Comparison of ENCODE assay signal across 8 cellular contexts in genomic region chr2:152098798-152099654, GRCh38. TPM values are rescaled to one million over a fixed set of nuclear protein-coding genes. Genes with fewer than 3 reads are reported as not detected.
DNase-seq lines count a peak whose midpoint lies in the region; FAIRE-seq and TF ChIP-seq lines count a peak whose summit lies in the region.

Gene CACNB4, minus strand, starts transcription at chr2:152099044.

- peak within 1 kb of the TSS; percentile 46 for H2AFZ ChIP-seq in smooth muscle cell (ENCODE audit: low read depth)

- DNase-seq in CD1c-positive myeloid dendritic cell (ENCODE audit: extremely low spot score), result peak; percentile 58
- DNase-seq in GM19238 (ENCODE audit: insufficient read length, low spot score), result peak; percentile 64
- DNase-seq in NCI-H146 treated with DMSO at 0.1 percent for 48 hours (lab: John Stamatoyannopoulos, UW; ENCODE audit: unreplicated experiment), result peak; percentile 17
- DNase-seq in astrocyte of the hippocampus (ENCODE audit: low read depth, low spot score), result peak; percentile 51
- DNase-seq in smooth muscle cell (lab: John Stamatoyannopoulos, UW; ENCODE audit: unreplicated experiment), result no peak
- no peak for DNase-seq in pons (ENCODE audit: low spot score)
- DNase-seq in RCC 7860 (ENCODE audit: low spot score), result no peak

- H3K4me3 ChIP-seq in iPS-20b (ENCODE audit: low read length), result peak within 1 kb of the TSS; percentile 93
- H3K4me3 ChIP-seq in smooth muscle cell, result peak within 1 kb of the TSS; percentile 66

- no peak for TF ChIP-seq CTCF in smooth muscle cell (IDR thresholded peaks at IDR 0.05; ENCODE audit: borderline replicate concordance, insufficient read depth, poor library complexity, severe bottlenecking)

- H4K20me1 ChIP-seq in smooth muscle cell (ENCODE audit: low read depth), result no peaks in the 10 kb centered on the region

- H3K27me3 ChIP-seq in iPS-20b (ENCODE audit: insufficient read depth, low read length) (peaks cover 76% of the 10 kb centered on the region), smooth muscle cell (ENCODE audit: low read depth) (peaks cover 41% of the 10 kb centered on the region)

- H3K27ac ChIP-seq in iPS-20b (ENCODE audit: low read length), result no peak within 1 kb of the TSS
- no peak within 1 kb of the TSS for H3K27ac ChIP-seq in smooth muscle cell (ENCODE audit: low read depth)

- H3K4me1 ChIP-seq in iPS-20b (ENCODE audit: insufficient read depth, low read length) (0 out of 2 replicates have a peak, but pooled peaks cover 6% of the 10 kb centered on the region), smooth muscle cell (ENCODE audit: low read depth) (peaks cover 6% of the 10 kb centered on the region)

- H3K36me3 ChIP-seq in iPS-20b (ENCODE audit: insufficient read depth, low read depth, low read length) (no peaks in the 10 kb centered on the region), smooth muscle cell (ENCODE audit: low read depth) (no peaks in the 10 kb centered on the region)

- H3K9me3 ChIP-seq in iPS-20b (ENCODE audit: insufficient read depth, low read depth, low read length) (no peaks in the 10 kb centered on the region), smooth muscle cell (replicated peaks; ENCODE audit: low read depth) (no peaks in the 10 kb centered on the region)

- H3K4me2 ChIP-seq in smooth muscle cell, result peak within 1 kb of the TSS; percentile 98

- H3K79me2 ChIP-seq in smooth muscle cell (ENCODE audit: low read depth), result no peaks in the 10 kb centered on the region

- WGBS in smooth muscle cell (ENCODE audit: low lambda C conversion rate), result under 1% methylated on average over 33 of the region's 65 CpGs

- peak within 1 kb of the TSS; percentile 81; the same call in 1 of the 2 replicates for H3K9ac ChIP-seq in iPS-20b (ENCODE audit: low read depth, low read length)
- no peak within 1 kb of the TSS for H3K9ac ChIP-seq in smooth muscle cell (ENCODE audit: low read depth)

- FAIRE-seq in RCC 7860 (lab: Jason Lieb, UNC), result no peak

- H3F3A ChIP-seq in smooth muscle cell (ENCODE audit: low read depth), result peaks cover 7% of the 10 kb centered on the region

RNA-seq across cellular contexts. Expression of gene CACNB4, which starts in this region (rescaled TPM):
- 1.2 and 1.4 TPM in 2 replicates for total RNA-seq in smooth muscle cell
- polyA plus RNA-seq in smooth muscle cell, result 0.06 and 0.32 TPM in 2 replicates

Comparison
In these comparisons a context has a peak if more than half of its experiments do, and no peak if none do; other contexts are left out.
1. DNase-seq: peak in CD1c-positive myeloid dendritic cell (single experiment), GM19238 (single experiment), NCI-H146 treated with DMSO at 0.1 percent for 48 hours (single experiment) and astrocyte of the hippocampus (single experiment); none in smooth muscle cell (single experiment), pons (single experiment) and RCC 7860 (single experiment).